In genomic region chr16:82133798-82134197, GRCh38 we compare ENCODE assay signal across 18 cellular contexts. TPM values are rescaled to one million over a fixed set of nuclear protein-coding genes. Genes with fewer than 3 reads are reported as not detected.
A peak's percentile ranks its signal among the peaks of the same experiment; 100 is the strongest.
DNase-seq lines count a peak whose midpoint lies in the region; ATAC-seq, FAIRE-seq and TF ChIP-seq lines count a peak whose summit lies in the region.
"Had no signal": no experiment of that assay in that cellular context is flagged by ENCODE, and none has a peak within 500 bp of the region (broad histone marks: within the 10 kb centered on the region; RNA-seq: fewer than 3 reads in every experiment).

No MANE protein-coding gene starts in this region.

- no TSS peak for BruUV-seq in GM12878 (replicated peaks; lab: Mats Ljungman, UMichigan)

- no peak overlapping the region for H3K4me3 ChIP-seq in BLaER1
- no peak overlapping the region for H3K4me3 ChIP-seq in GM12878
- H3K4me3 ChIP-seq: breast epithelium, GM23338, hepatocyte, lower lobe of right lung, right lobe of liver, tibial nerve had no signal

- H3K9me3 Mint-ChIP-seq in CD4-positive, alpha-beta T cell, result no peaks in the 10 kb centered on the region

- in situ Hi-C loops in GM12878 (cut with MboI), result no loop called here

- H3K79me2 ChIP-seq in GM12878 (ENCODE audit: control insufficient read depth, insufficient read depth, low read length), result no peaks in the 10 kb centered on the region
- H3K79me2 ChIP-seq: hepatocyte had no signal

- POLR2A ChIA-PET in CD4-positive, alpha-beta T cell (lab: Charles Lee), result interaction anchor here (1.2 to 2.7 kb wide), 2 partner anchors 9 to 36 kb away, joined by 5 to 19 read pairs; partner anchors contain the start of gene MPHOSPH6
- POLR2A ChIA-PET in GM12878 (lab: Charles Lee), result no interaction called here

- CTCF ChIA-PET in CD4-positive, alpha-beta T cell (lab: Charles Lee), result interaction anchor here (1.0 kb wide), 1 partner anchor 9 kb away, joined by 3 read pairs; no protein-coding TSS in a partner anchor
- CTCF ChIA-PET in GM12878 (lab: Yijun Ruan, JAX), result interaction anchor here (0.6 kb wide), 1 partner anchor 645 kb away, joined by 3 read pairs; no protein-coding TSS in a partner anchor

- no peaks in the 10 kb centered on the region for H4K20me1 ChIP-seq in BLaER1
- H4K20me1 ChIP-seq in GM12878 (ENCODE audit: control insufficient read depth, insufficient read depth), result no peaks in the 10 kb centered on the region

- peaks cover 19% of the 10 kb centered on the region for H3K4me1 Mint-ChIP-seq in CD4-positive, alpha-beta T cell (ENCODE audit: low read depth)

- TF ChIP-seq RAD21 in GM12878 (IDR thresholded peaks at IDR 0.05; ENCODE audit: insufficient read depth, low read depth, low read length), result no peak

- no peak for DNase-seq in CD4-positive, alpha-beta T cell
- DNase-seq in T-helper 22 cell (ENCODE audit: low read depth) (peak; percentile 1), GM12878 (ENCODE audit: low read depth, low spot score) (no peak), putamen (ENCODE audit: low spot score) (no peak)
- DNase-seq: Calu3, dermis blood vessel endothelial cell, EL, lower lobe of right lung, NCI-H1105, NCI-H510A treated with DMSO at 0.1 percent for 48 hours, right lobe of liver had no signal

- no peaks in the 10 kb centered on the region for H3K27me3 Mint-ChIP-seq in CD4-positive, alpha-beta T cell

- H3K27ac ChIP-seq in BLaER1, result no peak overlapping the region
- H3K27ac ChIP-seq in CD4-positive, alpha-beta T cell (ENCODE audit: low read depth, low read length), result no peak overlapping the region
- H3K27ac ChIP-seq in GM12878 (ENCODE audit: control insufficient read depth, insufficient read depth), result no peak overlapping the region
- H3K27ac ChIP-seq: breast epithelium, hepatocyte, lower lobe of right lung, right lobe of liver, tibial nerve had no signal

- intact Hi-C loops in CD4-positive, alpha-beta T cell (cut with DNase I, micrococcal nuclease), result no loop called here
- intact Hi-C loops in GM12878 (cut with micrococcal nuclease; ENCODE audit: unreplicated experiment), result no loop called here

- H3K9ac ChIP-seq in BLaER1 (no peak overlapping the region), GM12878 (ENCODE audit: control insufficient read depth, insufficient read depth, low read length) (no peak overlapping the region)

- RAD21 ChIA-PET in GM12878 (lab: Charles Lee; ENCODE audit: unreplicated experiment), result no interaction called here

- WGBS in GM12878 (ENCODE audit: insufficient coverage, insufficient replicate concordance, low lambda C conversion rate, missing lambda C conversion rate), result 39% methylated on average over 6 of the region's 6 CpGs

- peak overlapping the region; percentile 50 for H3K4me3 Mint-ChIP-seq in CD4-positive, alpha-beta T cell
- H3K4me3 Mint-ChIP-seq: GM23338 had no signal

- peak; percentile 72 for FAIRE-seq in GM12878 (lab: Jason Lieb, UNC)

- no peak for TF ChIP-seq EP300 in GM12878 (IDR thresholded peaks at IDR 0.05; ENCODE audit: borderline replicate concordance in 1 of 2, control insufficient read depth in 1 of 2, low read depth in 2 of 2, low read length in 2 of 2)

- peak; percentile 72 for ATAC-seq in CD4-positive, alpha-beta T cell (ENCODE audit: poor library complexity)
- no peak for ATAC-seq in GM12878
- no peak for ATAC-seq in GM19351 (IDR thresholded peaks at IDR 0.05; ENCODE audit: unreplicated experiment)
- no peak for ATAC-seq in GM21737 (IDR thresholded peaks at IDR 0.05; ENCODE audit: unreplicated experiment)
- ATAC-seq: GM23338, lower lobe of right lung, right lobe of liver had no signal

- peaks cover 26% of the 10 kb centered on the region for H3K36me3 ChIP-seq in BLaER1
- no peaks in the 10 kb centered on the region for H3K36me3 ChIP-seq in GM12878 (ENCODE audit: control insufficient read depth in 2 of 2, insufficient read depth in 2 of 2, low read length in 1 of 2)
- H3K36me3 ChIP-seq: breast epithelium, lower lobe of right lung, right lobe of liver had no signal

- H3K36me3 Mint-ChIP-seq in CD4-positive, alpha-beta T cell (ENCODE audit: low read depth), result peaks cover 6% of the 10 kb centered on the region

- TF ChIP-seq CTCF in CD4-positive, alpha-beta T cell (IDR thresholded peaks at IDR 0.05), result no peak
- TF ChIP-seq CTCF in GM12878 (IDR thresholded peaks at IDR 0.05 in 2 of 3, conservative IDR thresholded peaks at IDR 0.05 in 1 of 3; ENCODE audit: control insufficient read depth in 2 of 3, extremely low read depth in 1 of 3, insufficient read depth in 1 of 3, low read depth in 3 of 3, low read length in 3 of 3), result no peak

- H3K9me3 ChIP-seq in BLaER1, result no peaks in the 10 kb centered on the region
- no peaks in the 10 kb centered on the region for H3K9me3 ChIP-seq in CD4-positive, alpha-beta T cell (ENCODE audit: control insufficient read depth, low read length)
- H3K9me3 ChIP-seq in GM12878 (replicated peaks; ENCODE audit: control insufficient read depth, insufficient read depth, low read length), result no peaks in the 10 kb centered on the region; the same call in 2 of the 3 replicates
- H3K9me3 ChIP-seq: lower lobe of right lung, right lobe of liver, tibial nerve had no signal

- H3K4me1 ChIP-seq in BLaER1, result peaks cover 10% of the 10 kb centered on the region
- H3K4me1 ChIP-seq in GM12878 (ENCODE audit: control insufficient read depth, insufficient read depth, low read length), result no peaks in the 10 kb centered on the region
- H3K4me1 ChIP-seq: breast epithelium, lower lobe of right lung had no signal

- H3K4me2 ChIP-seq in BLaER1 (peak overlapping the region; percentile 28; the same call in 1 of the 2 replicates), GM12878 (ENCODE audit: control insufficient read depth, insufficient read depth) (no peak overlapping the region)
- H3K4me2 ChIP-seq: GM23338, hepatocyte had no signal

- H3K27me3 ChIP-seq in BLaER1 (no peaks in the 10 kb centered on the region), GM12878 (replicated peaks in 1 of 2; ENCODE audit: control insufficient read depth in 2 of 2, insufficient read depth in 2 of 2, low read length in 1 of 2) (no peaks in the 10 kb centered on the region)
- H3K27me3 ChIP-seq in CD4-positive, alpha-beta T cell (ENCODE audit: control insufficient read depth, insufficient read depth, low read length), result no peaks in the 10 kb centered on the region
- H3K27me3 ChIP-seq: breast epithelium, hepatocyte, right lobe of liver, tibial nerve had no signal

- TF ChIP-seq POLR2A in GM12878 (IDR thresholded peaks at IDR 0.05; ENCODE audit: low read depth, low read length), result no peak

- SMC1A ChIA-PET in GM12878 (lab: Charles Lee; ENCODE audit: uncharacterized antibody, unreplicated experiment), result no interaction called here

- H2AFZ ChIP-seq in GM12878 (ENCODE audit: control insufficient read depth, low read depth, low read length), result no peak overlapping the region
- H2AFZ ChIP-seq: GM23338, hepatocyte had no signal

- peak overlapping the region; percentile 55 for H3K27ac Mint-ChIP-seq in CD4-positive, alpha-beta T cell
- H3K27ac Mint-ChIP-seq: GM23338 had no signal

TF ChIP-seq in GM12878, 131 proteins besides CTCF, POLR2A, EP300 and RAD21 (continues in another document):
- TF ChIP-seq BHLHE40 (IDR thresholded peaks at IDR 0.05; ENCODE audit: borderline replicate concordance in 1 of 2, low read depth in 2 of 2, low read length in 1 of 2) (no peak), CEBPB (IDR thresholded peaks at IDR 0.05; ENCODE audit: borderline replicate concordance in 1 of 2, low read depth in 2 of 2, low read length in 2 of 2) (no peak), IRF3 (IDR thresholded peaks at IDR 0.05) (no peak), IKZF2 (IDR thresholded peaks at IDR 0.05) (no peak), NR2C1 (IDR thresholded peaks at IDR 0.05) (no peak), SREBF2 (IDR thresholded peaks at IDR 0.05; ENCODE audit: low read length) (no peak), IRF4 (IDR thresholded peaks at IDR 0.05; ENCODE audit: low read depth, low read length) (no peak), CREB1 (IDR thresholded peaks at IDR 0.05; ENCODE audit: low read depth) (no peak)

RNA-seq across cellular contexts. Expression of gene MPHOSPH6, which starts 36.2 kb away (rescaled TPM):
- total RNA-seq in CD4-positive, alpha-beta T cell, result 10 to 100 TPM; 14.3 to 15.5 TPM
- total RNA-seq in GM12878 (2013; cell fraction: nucleolus; rRNA removed), result 17.0 and 20.0 TPM in 2 replicates
- 8.9 and 10.5 TPM in 2 replicates for total RNA-seq in GM12878 (2014; rRNA removed)
- total RNA-seq in GM12878 (2014; rRNA removed; fragmentation: Illumina TruSeq; extraction: Trizol), result 16.6 and 17.3 TPM in 2 replicates
- total RNA-seq in GM12878 (2021), result 9.7 and 10.7 TPM in 2 replicates
- polyA plus RNA-seq in GM12878 (2011; ENCODE audit: low read depth), result 19.1 TPM
- polyA plus RNA-seq in GM12878 (2011; rRNA removed), result 9.2 and 13.7 TPM in 2 replicates
- 2.3 and 2.7 TPM in 2 replicates for polyA plus RNA-seq in GM12878 (2011; cell fraction: cytosol; rRNA removed)
- 5.1 and 5.5 TPM in 2 replicates for polyA plus RNA-seq in GM12878 (2011; cell fraction: nucleus; rRNA removed)
- polyA plus RNA-seq in GM12878 (2012), result 15.2 and 16.5 TPM in 2 replicates
- 22.2 and 26.3 TPM in 2 replicates for polyA plus RNA-seq in GM12878 (2014; fragmentation: Illumina TruSeq; extraction: Trizol)
- polyA plus RNA-seq in GM12878 (2014; fragmentation: Nextera tagmentation; extraction: Ambion mirVana), result 10 to 100 TPM; 34.9 to 39.6 TPM
- polyA plus RNA-seq in GM12878 (2014; rRNA removed), result 8.8 and 12.4 TPM in 2 replicates
- polyA plus RNA-seq in GM12878 (2016; fragmentation: Nextera tagmentation; extraction: Ambion mirVana), result 10 to 100 TPM; 32.4 to 33.0 TPM
- 1.7 and 2.5 TPM in 2 replicates for polyA minus RNA-seq in GM12878 (2011; rRNA and poly(A)+ RNA removed)
- polyA minus RNA-seq in GM12878 (2011; cell fraction: cytosol; rRNA and poly(A)+ RNA removed), result 0.94 and 2.5 TPM in 2 replicates
- polyA minus RNA-seq in GM12878 (2011; cell fraction: nucleus; rRNA and poly(A)+ RNA removed), result 1.1 and 4.5 TPM in 2 replicates
